In the genomic region with DNA sequence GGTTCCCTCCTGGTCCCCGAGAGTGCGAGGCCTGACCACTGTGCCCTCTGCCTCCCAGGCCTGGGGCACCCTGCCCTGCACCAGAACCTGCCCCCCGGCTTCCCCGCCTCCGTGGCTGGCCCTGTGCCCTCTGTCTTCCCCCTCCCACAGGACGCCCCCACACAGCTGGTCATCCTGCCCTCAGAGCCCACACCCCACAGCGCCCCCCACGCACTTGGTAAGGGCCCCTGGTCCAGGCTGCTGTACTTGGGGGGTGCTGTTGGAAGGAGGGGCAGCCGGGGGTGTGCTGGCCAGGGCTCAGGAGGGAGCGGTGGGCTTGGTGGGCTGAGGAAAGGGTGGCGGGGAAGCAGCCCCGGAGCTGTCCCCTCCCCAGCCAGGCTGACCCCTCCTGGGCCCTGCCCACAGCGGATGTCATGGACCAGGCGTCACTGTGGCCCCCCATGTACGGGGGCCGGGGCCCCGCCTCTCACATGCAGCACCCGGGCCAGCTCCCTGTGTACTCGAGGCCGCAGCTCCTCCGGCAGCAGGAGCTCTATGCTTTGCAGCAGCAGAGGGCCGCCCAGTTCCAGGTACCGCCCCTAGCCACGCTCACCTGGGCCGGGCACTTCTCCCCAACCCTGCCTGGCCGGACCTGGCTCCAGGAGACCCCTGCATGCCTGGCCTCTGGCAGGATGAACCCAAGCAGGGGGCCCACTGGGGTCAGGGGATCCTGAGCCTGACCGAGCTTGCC, we compare ENCODE assay signal across 19 cellular contexts. TPM values are rescaled to one million over a fixed set of nuclear protein-coding genes. Genes with fewer than 3 reads are reported as not detected.
"Had no signal": no experiment of that assay in that cellular context is flagged by ENCODE, and none has a peak within 500 bp of the region (broad histone marks: within the 10 kb centered on the region; RNA-seq: fewer than 3 reads in every experiment).

No MANE protein-coding gene starts in this region.

- H3K4me1 Mint-ChIP-seq: naive thymus-derived CD8-positive, alpha-beta T cell had no signal

- H3K4me3 ChIP-seq: colonic mucosa, hepatocyte, ovary, right atrium auricular region, sigmoid colon, skin epidermis, testis, tibial nerve, upper lobe of right lung, vagina had no signal

- H2AFZ ChIP-seq: hepatocyte had no signal

- H3K79me2 ChIP-seq: hepatocyte had no signal

- H3K36me3 ChIP-seq: ovary, right atrium auricular region, upper lobe of right lung, vagina had no signal

- H3K36me3 Mint-ChIP-seq: naive thymus-derived CD8-positive, alpha-beta T cell had no signal

- H3K27me3 ChIP-seq: colonic mucosa, hepatocyte, ovary, right atrium auricular region, sigmoid colon, testis, tibial nerve, upper lobe of right lung, vagina had no signal

- H3K4me2 ChIP-seq: hepatocyte had no signal

- H3K27ac Mint-ChIP-seq: naive thymus-derived CD8-positive, alpha-beta T cell had no signal

- H3K27ac ChIP-seq: colonic mucosa, hepatocyte, ovary, right atrium auricular region, sigmoid colon, skin epidermis, testis, tibial nerve, upper lobe of right lung, vagina had no signal

- H3K9me3 Mint-ChIP-seq: naive thymus-derived CD8-positive, alpha-beta T cell had no signal

- H3K9me3 ChIP-seq: colonic mucosa, ovary, right atrium auricular region, sigmoid colon, testis, tibial nerve, upper lobe of right lung, vagina had no signal

- DNase-seq: colonic mucosa; dermis blood vessel endothelial cell; foreskin melanocyte; head of caudate nucleus; islet precursor cell; mammary epithelial cell; naive thymus-derived CD8-positive, alpha-beta T cell; ovary; sigmoid colon; stimulated activated CD4-positive, alpha-beta T cell treated with anti-CD3 and anti-CD28 coated beads, Interleukin-12 subunit alpha, Interleukin-12 subunit beta, amount 100 ng/mL, for 4 hours; stimulated activated naive CD4-positive, alpha-beta T cell treated with Interleukin-2 at 50 U/mL for 16 hours; testis; upper lobe of right lung had no signal

- ATAC-seq: left lobe of liver; naive thymus-derived CD8-positive, alpha-beta T cell; upper lobe of right lung had no signal

- H3K4me3 Mint-ChIP-seq: naive thymus-derived CD8-positive, alpha-beta T cell had no signal

- H3K4me1 ChIP-seq: right atrium auricular region, sigmoid colon, upper lobe of right lung, vagina had no signal

RNA-seq across cellular contexts. Expression of a gene that starts 49.5 kb away (rescaled TPM):
- total RNA-seq: naive thymus-derived CD8-positive, alpha-beta T cell had no signal
- polyA plus RNA-seq: naive thymus-derived CD8-positive, alpha-beta T cell had no signal
